Comparison of ENCODE assay signal across 8 cellular contexts in the genomic region with DNA sequence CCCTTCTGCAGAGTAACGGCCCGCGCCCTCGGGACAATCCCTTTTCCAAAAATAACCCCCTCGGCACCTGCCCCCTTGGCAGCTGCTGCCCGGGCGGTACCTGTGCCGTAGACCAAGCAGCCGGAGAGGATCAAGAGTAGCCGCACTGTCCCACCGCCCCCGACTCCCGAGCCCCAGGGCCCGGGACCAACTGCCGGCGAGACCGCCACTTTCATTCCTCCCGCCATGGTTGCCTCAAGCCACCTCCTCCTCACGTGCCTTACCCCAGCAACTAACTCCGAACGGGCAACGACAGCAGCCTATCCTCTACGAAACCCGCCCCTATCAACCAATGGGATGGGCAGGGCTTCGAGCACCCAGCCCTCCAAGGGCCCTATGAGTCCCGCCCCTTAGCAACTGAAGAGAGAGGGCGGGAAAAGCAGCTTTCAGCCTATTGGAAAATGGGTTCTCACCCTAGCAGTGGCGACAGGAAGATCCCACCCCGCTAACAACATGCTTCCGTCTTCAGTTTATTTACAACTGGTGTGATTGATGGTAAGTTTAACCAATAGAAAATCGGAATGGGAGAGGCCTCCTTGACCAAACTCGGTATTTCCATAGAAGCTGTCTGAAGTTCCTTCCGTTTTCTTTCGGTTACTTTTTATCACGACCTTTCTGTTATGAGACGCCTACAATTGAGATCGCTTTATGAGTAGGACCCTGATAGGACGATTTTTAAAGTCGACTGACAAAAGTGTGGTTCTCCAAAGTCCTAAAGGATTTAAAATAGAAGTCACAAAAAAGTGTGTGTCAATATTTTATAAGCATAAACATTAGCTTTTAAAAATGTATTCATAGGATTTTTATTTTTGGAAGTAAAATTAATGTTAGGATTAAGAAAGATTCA. TPM values are rescaled to one million over a fixed set of nuclear protein-coding genes. Genes with fewer than 3 reads are reported as not detected.
DNase-seq lines count a peak whose midpoint lies in the region; ATAC-seq and TF ChIP-seq lines count a peak whose summit lies in the region.

A gene with protein sequence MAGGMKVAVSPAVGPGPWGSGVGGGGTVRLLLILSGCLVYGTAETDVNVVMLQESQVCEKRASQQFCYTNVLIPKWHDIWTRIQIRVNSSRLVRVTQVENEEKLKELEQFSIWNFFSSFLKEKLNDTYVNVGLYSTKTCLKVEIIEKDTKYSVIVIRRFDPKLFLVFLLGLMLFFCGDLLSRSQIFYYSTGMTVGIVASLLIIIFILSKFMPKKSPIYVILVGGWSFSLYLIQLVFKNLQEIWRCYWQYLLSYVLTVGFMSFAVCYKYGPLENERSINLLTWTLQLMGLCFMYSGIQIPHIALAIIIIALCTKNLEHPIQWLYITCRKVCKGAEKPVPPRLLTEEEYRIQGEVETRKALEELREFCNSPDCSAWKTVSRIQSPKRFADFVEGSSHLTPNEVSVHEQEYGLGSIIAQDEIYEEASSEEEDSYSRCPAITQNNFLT (minus strand): TSS at position 273 of the 886 bp plus-strand sequence. CDS start 46 bp downstream, at position 227.

- DNase-seq in NCI-H2196 treated with DMSO at 0.1 percent for 48 hours (lab: John Stamatoyannopoulos, UW; ENCODE audit: unreplicated experiment) (peak; percentile 99), breast epithelium (ENCODE audit: low spot score in 2 of 2) (peak; percentile 94 to 99)

- H3K27ac ChIP-seq in ACC112 (ENCODE audit: low read depth, low read length) (peak within 1 kb of the TSS; percentile 82), VCaP (peak within 1 kb of the TSS; percentile 70), breast epithelium (peak within 1 kb of the TSS; percentile 83 to 89), skin epidermis (peak within 1 kb of the TSS in 20 of 21 experiments; percentile 51 to 87 (median 78))

- TF ChIP-seq CTCF in VCaP (conservative IDR thresholded peaks at IDR 0.05) (no peak), breast epithelium (IDR thresholded peaks at IDR 0.05) (no peak)

- H3K4me3 ChIP-seq in ACC112 (ENCODE audit: low read depth, low read length) (peak within 1 kb of the TSS; percentile 85), breast epithelium (peak within 1 kb of the TSS; percentile 66 to 81 (median 78)), iPS-18c (ENCODE audit: insufficient read depth, low read depth, low read length) (peak within 1 kb of the TSS; percentile 97), skin epidermis (peak within 1 kb of the TSS; percentile 68 to 87 (median 73))

- ATAC-seq in GM18870 (IDR thresholded peaks at IDR 0.05; ENCODE audit: unreplicated experiment) (peak; percentile 94), HG03135 (IDR thresholded peaks at IDR 0.05; ENCODE audit: unreplicated experiment) (peak; percentile 96)

- H3K36me3 ChIP-seq in ACC112 (ENCODE audit: insufficient read depth, low read length) (no peaks in the 10 kb centered on the region), breast epithelium (no peaks in the 10 kb centered on the region)

- H3K9me3 ChIP-seq in breast epithelium (no peaks in the 10 kb centered on the region), iPS-18c (ENCODE audit: control insufficient read depth, insufficient read depth, low read length) (no peaks in the 10 kb centered on the region)

- H3K27me3 ChIP-seq in ACC112 (ENCODE audit: insufficient read depth, low read length) (no peaks in the 10 kb centered on the region), breast epithelium (no peaks in the 10 kb centered on the region)

- H2AFZ ChIP-seq in ACC112 (ENCODE audit: low read length, unreplicated experiment): peak within 1 kb of the TSS; percentile 68

- intact Hi-C loops in breast epithelium (cut with DNase I; ENCODE audit: low total_unique reads): no loop called here

- peaks cover 8% of the 10 kb centered on the region for H3K4me1 ChIP-seq in ACC112 (ENCODE audit: control insufficient read depth, insufficient read depth, low read length, unreplicated experiment)
- H3K4me1 ChIP-seq in breast epithelium: peaks cover 0 to 7% of the 10 kb centered on the region in 2 donors

- no peak for TF ChIP-seq POLR2A in breast epithelium (IDR thresholded peaks at IDR 0.05)

- peaks cover 26% of the 10 kb centered on the region for H3K79me2 ChIP-seq in ACC112 (ENCODE audit: control insufficient read depth, insufficient read depth, low read length, unreplicated experiment)

RNA-seq across cellular contexts. Expression of the gene that starts here (rescaled TPM):
- total RNA-seq in breast epithelium: 10 to 100 TPM in 2 of 3 donors, 1 to 10 TPM in 1; 6.9 to 13.3 (median 10.9) TPM

Comparison
In these comparisons a context has a peak if more than half of its experiments do, and no peak if none do; other contexts are left out.
1. Peak in every context shown above with its lines: DNase-seq, ATAC-seq, H3K4me3 ChIP-seq and H3K27ac ChIP-seq.